23 cellular contexts compared by ENCODE assay signal in genomic region chr1:210944255-210944654, GRCh38.
DNase-seq lines count a peak whose midpoint lies in the region; ATAC-seq and TF ChIP-seq lines count a peak whose summit lies in the region.
"Had no signal": no experiment of that assay in that cellular context is flagged by ENCODE, and none has a peak within 500 bp of the region (broad histone marks: within the 10 kb centered on the region; RNA-seq: fewer than 3 reads in every experiment).

No MANE protein-coding gene starts in this region.

- H3K27ac ChIP-seq in SK-N-SH (ENCODE audit: low read depth in 2 of 2, low read length in 1 of 2) (peak overlapping the region in 1 of 2 experiments; percentile 40; a peak in 2 of 4 replicates), SJCRH30 (no peak overlapping the region), neuronal stem cell (replicated peaks; ENCODE audit: low read length) (no peak overlapping the region), left lung (no peak overlapping the region), right atrium auricular region (no peak overlapping the region)
- H3K27ac ChIP-seq: BLaER1 treated with 17β-estradiol and CSF1 and Interleukin-3, amounts not matched to agents 10 nM and 100 nM; PC-9; SJSA1 had no signal

- ATAC-seq in SK-N-SH treated with all-trans-retinoic acid at 6 μM for 48 hours (no peak), left lung (no peak)
- ATAC-seq: Right ventricle myocardium inferior had no signal

- H3K9me2 ChIP-seq in SK-N-SH = no peaks in the 10 kb centered on the region

- H3K4me2 ChIP-seq in SK-N-SH (no peak overlapping the region), neuronal stem cell (ENCODE audit: insufficient read depth, low read length, poor library complexity, severe bottlenecking) (no peak overlapping the region)
- H3K4me2 ChIP-seq: BLaER1 treated with 17β-estradiol and CSF1 and Interleukin-3, amounts not matched to agents 10 nM and 100 nM; PC-9 had no signal

- H3K23ac ChIP-seq in neuronal stem cell (ENCODE audit: low read depth, low read length, poor library complexity) = no peak overlapping the region

- no peak overlapping the region for H4K91ac ChIP-seq in neuronal stem cell (ENCODE audit: low read depth, low read length, poor library complexity)

- peak overlapping the region; percentile 8 for H4K8ac ChIP-seq in neuronal stem cell (ENCODE audit: low read depth, low read length)

- no peak overlapping the region for H3K4ac ChIP-seq in neuronal stem cell (ENCODE audit: low read length)

- H2AFZ ChIP-seq in SK-N-SH (ENCODE audit: low read depth) (no peak overlapping the region), neuronal stem cell (ENCODE audit: low read length) (no peak overlapping the region)
- H2AFZ ChIP-seq: PC-9 had no signal

- H3K4me1 ChIP-seq in SK-N-SH (ENCODE audit: control insufficient read depth in 1 of 2, insufficient read depth in 2 of 2, low read depth in 1 of 2, low read length in 1 of 2) (peaks cover 0 to 12% of the 10 kb centered on the region in 2 experiments; a peak in 2 of 4 replicates), SJCRH30 (peaks cover 15% of the 10 kb centered on the region), neuronal stem cell (ENCODE audit: control insufficient read depth in 2 of 2, insufficient read depth in 1 of 2, low read depth in 1 of 2, low read length in 2 of 2) (no peaks in the 10 kb centered on the region), left lung (no peaks in the 10 kb centered on the region), right atrium auricular region (no peaks in the 10 kb centered on the region)
- H3K4me1 ChIP-seq: SJSA1 had no signal

- H3K9me3 ChIP-seq in SK-N-SH (no peaks in the 10 kb centered on the region), SJCRH30 (replicated peaks) (no peaks in the 10 kb centered on the region; the same call in 1 of the 2 replicates), neuronal stem cell (replicated peaks in 1 of 2; ENCODE audit: control insufficient read depth in 2 of 2, insufficient read depth in 1 of 2, low read depth in 1 of 2, low read length in 2 of 2) (no peaks in the 10 kb centered on the region), left lung (no peaks in the 10 kb centered on the region), right atrium auricular region (no peaks in the 10 kb centered on the region)
- H3K9me3 ChIP-seq: BLaER1 treated with 17β-estradiol and CSF1 and Interleukin-3, amounts not matched to agents 10 nM and 100 nM; SJSA1 had no signal

- no peak overlapping the region for H3K14ac ChIP-seq in neuronal stem cell (ENCODE audit: low read length)

- CTCF ChIA-PET in SK-N-SH (lab: Yijun Ruan, JAX) = interaction anchor here (1.2 kb wide), 1 partner anchor 190 kb away, joined by 8 read pairs; the partner anchor contains the start of gene KCNH1

- TF ChIP-seq EP300 in SK-N-SH (IDR thresholded peaks at IDR 0.05; ENCODE audit: borderline replicate concordance in 1 of 2, low read depth in 1 of 2, low read length in 1 of 2) = peak in 1 of 2 experiments; percentile 55; a peak in 1 of 4 replicates

- TF ChIP-seq CTCF in SK-N-SH (IDR thresholded peaks at IDR 0.05) = no peak
- no peak for TF ChIP-seq CTCF in left lung (IDR thresholded peaks at IDR 0.05)
- TF ChIP-seq CTCF in right atrium auricular region (IDR thresholded peaks at IDR 0.05) = no peak

- no peaks in the 10 kb centered on the region for H3K79me2 ChIP-seq in SK-N-SH (ENCODE audit: insufficient read depth)

- no peak overlapping the region for H2AK5ac ChIP-seq in neuronal stem cell (ENCODE audit: low read depth, low read length)

- POLR2A ChIA-PET in SK-N-SH (lab: Yijun Ruan, JAX) = no interaction called here

- no peaks in the 10 kb centered on the region for H3F3A ChIP-seq in SK-N-SH (replicated peaks; ENCODE audit: insufficient read depth)

- intact Hi-C loops in left lung (cut with DNase I) = no loop called here

- no peak overlapping the region for H2BK120ac ChIP-seq in neuronal stem cell (ENCODE audit: low read depth, low read length)

- peak overlapping the region; percentile 13 for H3K18ac ChIP-seq in neuronal stem cell (ENCODE audit: low read length)

- H4K20me1 ChIP-seq in SK-N-SH (ENCODE audit: insufficient read depth) = no peaks in the 10 kb centered on the region
- H4K20me1 ChIP-seq: BLaER1 treated with 17β-estradiol and CSF1 and Interleukin-3, amounts not matched to agents 10 nM and 100 nM had no signal

- 0% methylated on average over 1 of the region's 2 CpGs for WGBS in SK-N-SH (ENCODE audit: low lambda C conversion rate)
- no CpG with 5 or more reads among the region's 2 CpGs for WGBS in neuronal stem cell (ENCODE audit: extremely low coverage in 2 of 2, insufficient read length in 2 of 2, insufficient replicate concordance in 1 of 2), 2 donors

- H3K79me1 ChIP-seq in neuronal stem cell (ENCODE audit: low read depth, low read length) = no peaks in the 10 kb centered on the region

- TF ChIP-seq RAD21 in SK-N-SH (IDR thresholded peaks at IDR 0.05; ENCODE audit: low read length) = no peak

- no peaks in the 10 kb centered on the region for H3K27me3 ChIP-seq in SK-N-SH (ENCODE audit: insufficient read depth)
- no peaks in the 10 kb centered on the region for H3K27me3 ChIP-seq in SJCRH30
- H3K27me3 ChIP-seq in neuronal stem cell (ENCODE audit: control insufficient read depth in 3 of 3, insufficient read depth in 3 of 3, low read depth in 1 of 3, low read length in 3 of 3) = no peaks in the 10 kb centered on the region
- H3K27me3 ChIP-seq in left lung = no peaks in the 10 kb centered on the region
- H3K27me3 ChIP-seq in right atrium auricular region = no peaks in the 10 kb centered on the region
- H3K27me3 ChIP-seq: BLaER1 treated with 17β-estradiol and CSF1 and Interleukin-3, amounts not matched to agents 10 nM and 100 nM; SJSA1 had no signal

- H2BK5ac ChIP-seq in neuronal stem cell (ENCODE audit: low read length) = no peak overlapping the region

- H3K9ac ChIP-seq in SK-N-SH (no peak overlapping the region), neuronal stem cell (ENCODE audit: low read depth, low read length, poor library complexity) (no peak overlapping the region)
- H3K9ac ChIP-seq: BLaER1 treated with 17β-estradiol and CSF1 and Interleukin-3, amounts not matched to agents 10 nM and 100 nM had no signal

- H3K4me3 ChIP-seq in SK-N-SH (ENCODE audit: low read depth in 2 of 2, low read length in 1 of 2) (no peak overlapping the region), SJCRH30 (no peak overlapping the region), neuronal stem cell (ENCODE audit: low read length in 2 of 2) (no peak overlapping the region), left lung (no peak overlapping the region), right atrium auricular region (no peak overlapping the region)
- H3K4me3 ChIP-seq: BLaER1 treated with 17β-estradiol and CSF1 and Interleukin-3, amounts not matched to agents 10 nM and 100 nM; PC-9; SJSA1 had no signal

- DNase-seq in SK-N-SH (peak; percentile 48), NCI-H1092 treated with DMSO at 0.1 percent for 48 hours (lab: John Stamatoyannopoulos, UW) (peak; percentile 51), SJCRH30 (peak; percentile 51 to 65), neuronal stem cell (ENCODE audit: low spot score) (no peak), left lung (no peak), right atrium auricular region (ENCODE audit: low spot score) (no peak), GOT3 (lab: John Stamatoyannopoulos, UW) (no peak)
- DNase-seq: CD4-positive, alpha-beta memory T cell; COR-L47; DMS79; EL; KG1; MM.1S; NCI-H1417 treated with DMSO at 0.1 percent for 48 hours; NCI-H187; NCI-H2107; NCI-H446 treated with DMSO at 0.1 percent for 48 hours; PC-9; T-helper 1 cell had no signal

- no peak overlapping the region for H2BK15ac ChIP-seq in neuronal stem cell (ENCODE audit: low read length)

- H3K36me3 ChIP-seq in SK-N-SH (replicated peaks in 1 of 2; ENCODE audit: control insufficient read depth in 1 of 2, insufficient read depth in 2 of 2, low read length in 1 of 2) (no peaks in the 10 kb centered on the region), SJCRH30 (no peaks in the 10 kb centered on the region), neuronal stem cell (replicated peaks in 1 of 2; ENCODE audit: control insufficient read depth in 2 of 2, insufficient read depth in 2 of 2, low read length in 2 of 2) (no peaks in the 10 kb centered on the region), left lung (no peaks in the 10 kb centered on the region), right atrium auricular region (no peaks in the 10 kb centered on the region)
- H3K36me3 ChIP-seq: BLaER1 treated with 17β-estradiol and CSF1 and Interleukin-3, amounts not matched to agents 10 nM and 100 nM; SJSA1 had no signal

- no peak overlapping the region for H2BK12ac ChIP-seq in neuronal stem cell (ENCODE audit: low read length)

TF ChIP-seq in SK-N-SH, 30 proteins besides CTCF, POLR2A, EP300 and RAD21 (continues in another document):
- TF ChIP-seq GATA2 (CRISPR knock-in tag; IDR thresholded peaks at IDR 0.05) = peak; percentile 59

TF ChIP-seq in SK-N-SH treated with all-trans-retinoic acid at 6 μM for 48 hours, 23 proteins besides CTCF, POLR2A, EP300 and RAD21 (continues in another document):
- TF ChIP-seq RARB (CRISPR knock-in tag; IDR thresholded peaks at IDR 0.05) = no peak
- TF ChIP-seq ESRRG (CRISPR knock-in tag; IDR thresholded peaks at IDR 0.05) = no peak
- TF ChIP-seq ZNF70 (CRISPR knock-in tag; IDR thresholded peaks at IDR 0.05) = no peak
- TF ChIP-seq PATZ1 (CRISPR knock-in tag; IDR thresholded peaks at IDR 0.05; ENCODE audit: borderline replicate concordance) = no peak

Comparison
In these comparisons a context has a peak if more than half of its experiments do, and no peak if none do; other contexts are left out.
1. DNase-seq: peak in SK-N-SH (single experiment), NCI-H1092 treated with DMSO at 0.1 percent for 48 hours (single experiment) and SJCRH30 (2 of 2); none in neuronal stem cell (single experiment), left lung (0 of 2), right atrium auricular region (single experiment) and GOT3 (single experiment).